In the genomic region with DNA sequence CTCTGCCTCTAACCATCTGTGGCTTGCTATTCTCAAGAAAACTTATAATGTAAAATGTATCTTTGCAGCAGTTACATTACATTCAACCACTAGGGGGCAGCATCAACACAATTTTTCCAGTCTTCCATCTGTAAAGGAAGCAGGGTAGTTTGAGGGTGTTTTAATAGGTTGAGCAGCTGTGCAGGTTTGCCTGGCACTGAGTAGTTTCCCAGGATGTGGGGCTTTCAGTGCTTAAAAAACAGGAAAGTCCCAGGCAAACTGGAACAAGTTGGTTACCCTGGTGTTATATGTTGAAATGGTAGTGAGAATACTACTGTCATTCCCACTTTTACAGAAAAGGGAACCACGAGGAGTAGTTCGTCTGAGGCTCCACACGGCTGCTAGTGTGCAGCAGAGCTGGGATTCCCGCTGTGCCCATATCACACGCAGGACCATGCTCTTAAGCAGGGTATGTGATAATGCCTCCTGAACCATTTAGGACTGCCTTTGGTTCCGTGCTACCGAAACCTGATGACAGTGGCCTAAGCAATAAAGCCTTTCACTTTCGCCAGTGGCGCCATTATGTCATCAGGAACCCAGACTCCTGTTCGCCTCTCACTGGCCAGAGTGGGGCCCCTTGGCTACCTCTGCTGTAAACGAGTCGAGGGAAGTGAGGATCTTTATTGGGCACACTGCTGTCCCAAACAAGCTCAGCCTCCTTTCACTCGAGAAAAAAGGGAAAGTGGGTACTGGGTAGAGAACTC, we compare ENCODE assay signal across 7 cellular contexts.
DNase-seq lines count a peak whose midpoint lies in the region; TF ChIP-seq lines count a peak whose summit lies in the region.

No MANE protein-coding gene starts in this region.

- H3K9me3 ChIP-seq in hepatocyte (ENCODE audit: low read depth) (no peaks in the 10 kb centered on the region), spleen (no peaks in the 10 kb centered on the region)

- H3K9me2 ChIP-seq in hepatocyte (replicated peaks; ENCODE audit: insufficient read depth), result no peaks in the 10 kb centered on the region

- WGBS in hepatocyte (ENCODE audit: low lambda C conversion rate, missing lambda C conversion rate), result 92% methylated on average over 13 of the region's 13 CpGs
- WGBS in spleen, 5 donors, result 61 to 75% (median 72%) methylated on average over 10 to 13 of the region's 13 CpGs

- no peak overlapping the region for H2AFZ ChIP-seq in hepatocyte

- no peak for TF ChIP-seq POLR2A in spleen (IDR thresholded peaks at IDR 0.05)

- H3K36me3 ChIP-seq in hepatocyte (replicated peaks; ENCODE audit: insufficient read depth, low read depth) (no peaks in the 10 kb centered on the region), spleen (no peaks in the 10 kb centered on the region)

- H3K4me3 ChIP-seq in HFF-Myc (replicated peaks; ENCODE audit: low read depth, low read length) (no peak overlapping the region), astrocyte of the cerebellum (ENCODE audit: low read depth, low read length) (no peak overlapping the region), hepatocyte (no peak overlapping the region), spleen (no peak overlapping the region)

- H3K27ac ChIP-seq in hepatocyte (no peak overlapping the region), spleen (no peak overlapping the region)

- no peaks in the 10 kb centered on the region for H3K79me2 ChIP-seq in hepatocyte

- H4K20me1 ChIP-seq in hepatocyte (ENCODE audit: insufficient read depth, poor library complexity, severe bottlenecking), result no peaks in the 10 kb centered on the region

- in situ Hi-C loops in SK-MEL-5 (cut with HindIII; ENCODE audit: low pct_unique_long_range_greater_than_20kb, low sequenced_read_pairs) (no loop called here), astrocyte of the cerebellum (cut with HindIII; ENCODE audit: low sequenced_read_pairs) (no loop called here)

- DNase-seq in GM10248 (ENCODE audit: extremely low spot score) (peak; percentile 78), HFF-Myc (ENCODE audit: extremely low read depth, low read depth) (peak; percentile 81), NCI-H1105 (lab: John Stamatoyannopoulos, UW) (peak; percentile 81), SK-MEL-5 (ENCODE audit: low read depth, low spot score) (peak; percentile 86), astrocyte of the cerebellum (ENCODE audit: low read depth) (peak; percentile 76), hepatocyte (ENCODE audit: low spot score) (peak; percentile 87), spleen (no peak)

- CTCF ChIA-PET in GM10248 (lab: Yijun Ruan, JAX), result interaction anchor here (0.6 to 17.7 kb wide), 43 partner anchors 9 to 580 kb away, joined by 3 to 398 read pairs (median 4); a partner anchor contains a TSS

- H3K27me3 ChIP-seq in hepatocyte (no peaks in the 10 kb centered on the region), spleen (replicated peaks in 1 of 7) (no peaks in the 10 kb centered on the region)

- POLR2A ChIA-PET in GM10248 (lab: Yijun Ruan, JAX), result no interaction called here

- no peaks in the 10 kb centered on the region for H3K4me1 ChIP-seq in hepatocyte (ENCODE audit: insufficient read depth)
- H3K4me1 ChIP-seq in spleen, result peaks cover 0 to 39% (median 7%) of the 10 kb centered on the region in 6 donors

- no peak overlapping the region for H3K4me2 ChIP-seq in hepatocyte

- intact Hi-C loops in spleen (cut with DNase I; ENCODE audit: low total_unique reads), result loop anchor here (10.0 kb wide), 1 partner anchor 261 kb away; no protein-coding TSS in a partner anchor

- TF ChIP-seq CTCF in GM10248 (IDR thresholded peaks at IDR 0.05; ENCODE audit: control extremely low read depth, extremely low read depth, low read depth, missing control alignments), result peak; percentile 63
- peak; percentile 65 for TF ChIP-seq CTCF in HFF-Myc (IDR thresholded peaks at IDR 0.05; ENCODE audit: low read depth, low read length, missing control alignments)
- peak; percentile 62 for TF ChIP-seq CTCF in astrocyte of the cerebellum (IDR thresholded peaks at IDR 0.05; ENCODE audit: low read depth, low read length, missing control alignments)
- TF ChIP-seq CTCF in hepatocyte (IDR thresholded peaks at IDR 0.05; ENCODE audit: poor library complexity), result peak; percentile 93
- peak; percentile 59 to 85 (median 76) for TF ChIP-seq CTCF in spleen (IDR thresholded peaks at IDR 0.05 in 8 of 11, conservative IDR thresholded peaks at IDR 0.05 in 3 of 11)
